ENCODE assay signal across 13 cellular contexts in the genomic region with DNA sequence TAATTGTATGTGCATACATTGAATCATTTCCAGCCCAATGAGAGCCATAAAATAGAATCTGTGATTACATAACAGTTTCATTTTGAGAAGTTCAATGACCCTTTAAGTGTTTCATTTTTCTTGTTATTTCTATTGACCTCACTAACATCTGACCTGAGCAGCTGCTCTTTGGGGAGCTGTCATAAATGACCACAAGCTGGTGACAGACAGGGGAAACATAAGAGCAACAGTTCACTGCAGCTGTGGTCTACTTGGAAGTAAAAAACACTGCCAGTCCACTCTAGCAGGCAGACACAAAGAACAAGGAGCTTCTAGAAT.
A peak's percentile ranks its signal among the peaks of the same experiment; 100 is the strongest.
DNase-seq lines count a peak whose midpoint lies in the region; ATAC-seq and TF ChIP-seq lines count a peak whose summit lies in the region.
"Had no signal": no experiment of that assay in that cellular context is flagged by ENCODE, and none has a peak within 500 bp of the region (broad histone marks: within the 10 kb centered on the region; RNA-seq: fewer than 3 reads in every experiment).

No MANE protein-coding gene starts in this region.

- peak; percentile 63 for ATAC-seq in HG02610 (IDR thresholded peaks at IDR 0.05; ENCODE audit: unreplicated experiment)
- ATAC-seq in HG03280 (IDR thresholded peaks at IDR 0.05; ENCODE audit: unreplicated experiment) = peak; percentile 87
- no peak for ATAC-seq in CD8-positive, alpha-beta T cell
- ATAC-seq in Right ventricle myocardium inferior = no peak

- H3K36me3 ChIP-seq in CD8-positive, alpha-beta T cell (ENCODE audit: insufficient read depth, low read length) = no peaks in the 10 kb centered on the region
- H3K36me3 ChIP-seq: tibial nerve had no signal

- H3K4me3 Mint-ChIP-seq in CD8-positive, alpha-beta T cell = no peak overlapping the region
- H3K4me3 Mint-ChIP-seq: IgD-negative memory B cell had no signal

- no peaks in the 10 kb centered on the region for H3K4me1 Mint-ChIP-seq in CD8-positive, alpha-beta T cell (ENCODE audit: low read depth)

- H3K27ac Mint-ChIP-seq in CD8-positive, alpha-beta T cell = no peak overlapping the region
- H3K27ac Mint-ChIP-seq: IgD-negative memory B cell had no signal

- peaks cover 5% of the 10 kb centered on the region for H3K9me3 Mint-ChIP-seq in CD8-positive, alpha-beta T cell

- intact Hi-C loops in CD8-positive, alpha-beta T cell (cut with DNase I, micrococcal nuclease) = no loop called here
- intact Hi-C loops in Right ventricle myocardium inferior (cut with DNase I) = no loop called here

- no peak overlapping the region for H3K4me3 ChIP-seq in CD8-positive, alpha-beta T cell (ENCODE audit: low read depth, low read length)
- H3K4me3 ChIP-seq: tibial nerve had no signal

- H3K36me3 Mint-ChIP-seq in CD8-positive, alpha-beta T cell = no peaks in the 10 kb centered on the region

- TF ChIP-seq CTCF in CD8-positive, alpha-beta T cell (IDR thresholded peaks at IDR 0.05) = no peak

- DNase-seq in DMS79 treated with DMSO at 0.1 percent for 48 hours (lab: John Stamatoyannopoulos, UW) (peak; percentile 8), DMS79 (lab: John Stamatoyannopoulos, UW) (no peak), Right ventricle myocardium inferior (ENCODE audit: missing footprints) (no peak), cerebellar nuclear complex (lab: John Stamatoyannopoulos, UW) (no peak)
- no peak for DNase-seq in CD8-positive, alpha-beta T cell
- DNase-seq in NK-92 treated with Interleukin-12 subunit alpha and Interleukin-12 subunit beta, amount 100 ng/mL, for 24 hours (lab: John Stamatoyannopoulos, UW) = no peak
- DNase-seq: activated CD8-positive, alpha-beta memory T cell treated with anti-CD3 and anti-CD28 coated beads, Interleukin-2, amount 50 U/mL, for 4 hours; NCI-H2081 had no signal

- no peak overlapping the region for H3K27ac ChIP-seq in CD8-positive, alpha-beta T cell (ENCODE audit: low read depth, low read length)
- H3K27ac ChIP-seq: 22Rv1, tibial nerve had no signal

- no peaks in the 10 kb centered on the region for H3K27me3 ChIP-seq in CD8-positive, alpha-beta T cell (ENCODE audit: insufficient read depth, low read length)
- H3K27me3 ChIP-seq: tibial nerve had no signal

- no peaks in the 10 kb centered on the region for H3K4me1 ChIP-seq in CD8-positive, alpha-beta T cell (ENCODE audit: insufficient read depth, low read length)
- H3K4me1 ChIP-seq: tibial nerve had no signal

- CTCF ChIA-PET in CD8-positive, alpha-beta T cell (lab: Charles Lee) = no interaction called here

- H3K9me3 ChIP-seq in CD8-positive, alpha-beta T cell (ENCODE audit: low read length) = no peaks in the 10 kb centered on the region
- H3K9me3 ChIP-seq: tibial nerve had no signal

- POLR2A ChIA-PET in CD8-positive, alpha-beta T cell (lab: Charles Lee) = no interaction called here

- no peaks in the 10 kb centered on the region for H3K27me3 Mint-ChIP-seq in CD8-positive, alpha-beta T cell (ENCODE audit: low read depth)

Comparison
In these comparisons a context has a peak if more than half of its experiments do, and no peak if none do; other contexts are left out.
1. ATAC-seq: peak in HG02610 (single experiment) and HG03280 (single experiment); none in CD8-positive, alpha-beta T cell (single experiment) and Right ventricle myocardium inferior (single experiment).